30 cellular contexts compared by ENCODE assay signal in genomic region chr4:112370466-112370865, GRCh38.
A peak's percentile ranks its signal among the peaks of the same experiment; 100 is the strongest.
DNase-seq lines count a peak whose midpoint lies in the region; ATAC-seq and TF ChIP-seq lines count a peak whose summit lies in the region.
"Had no signal": no experiment of that assay in that cellular context is flagged by ENCODE, and none has a peak within 500 bp of the region (broad histone marks: within the 10 kb centered on the region; RNA-seq: fewer than 3 reads in every experiment).

No MANE protein-coding gene starts in this region.

- H3K9ac ChIP-seq in mammary epithelial cell (ENCODE audit: insufficient read depth, low read length) = no peak overlapping the region

- TF ChIP-seq CTCF in mammary epithelial cell (conservative IDR thresholded peaks at IDR 0.05 in 1 of 2, IDR thresholded peaks at IDR 0.05 in 1 of 2; ENCODE audit: extremely low read depth in 1 of 2, insufficient read depth in 1 of 2, low read depth in 1 of 2, low read length in 2 of 2) (no peak), GM20000 (IDR thresholded peaks at IDR 0.05; ENCODE audit: extremely low read depth, missing control alignments) (no peak)

- WGBS in mammary epithelial cell (ENCODE audit: low coverage, missing lambda C conversion rate) = 0% methylated on average over 1 of the region's 1 CpG

- H3K79me2 ChIP-seq in mammary epithelial cell (ENCODE audit: insufficient read depth, low read length) = no peaks in the 10 kb centered on the region
- H3K79me2 ChIP-seq: hepatocyte had no signal

- H4K20me1 ChIP-seq in mammary epithelial cell (ENCODE audit: insufficient read depth, low read length) = no peaks in the 10 kb centered on the region

- peak overlapping the region in 1 of 3 experiments; percentile 13 for H3K4me3 ChIP-seq in mammary epithelial cell (replicated peaks in 1 of 3; ENCODE audit: insufficient read depth in 1 of 3, low read depth in 2 of 3, low read length in 3 of 3)
- H3K4me3 ChIP-seq: GM12878, hepatocyte, psoas muscle, sigmoid colon, thoracic aorta, vagina had no signal

- H2AFZ ChIP-seq in mammary epithelial cell (ENCODE audit: low read depth, low read length) = peak overlapping the region; percentile 11
- H2AFZ ChIP-seq: hepatocyte had no signal

- H3K9me3 ChIP-seq in mammary epithelial cell (replicated peaks; ENCODE audit: insufficient read depth, low read length) = no peaks in the 10 kb centered on the region
- H3K9me3 ChIP-seq: vagina had no signal

- ATAC-seq in GM18907 (IDR thresholded peaks at IDR 0.05; ENCODE audit: unreplicated experiment) (no peak), HG03095 (IDR thresholded peaks at IDR 0.05; ENCODE audit: unreplicated experiment) (no peak)
- ATAC-seq: GM12878; left lobe of liver; psoas muscle; SK-N-SH treated with all-trans-retinoic acid at 6 μM for 48 hours; stimulated activated naive CD8-positive, alpha-beta T cell treated with anti-CD3 and anti-CD28 coated beads, Interleukin-15, Interleukin-2, amounts not matched to agents 100 U/mL and 50 U/mL, for 24 hours had no signal

- DNase-seq in COLO829 (ENCODE audit: low spot score) = peak; percentile 49
- DNase-seq in NCI-H2171 (lab: John Stamatoyannopoulos, UW) = peak; percentile 40
- DNase-seq in mammary epithelial cell = peak; percentile 44
- peak; percentile 68 for DNase-seq in foreskin melanocyte
- DNase-seq in GM20000 (ENCODE audit: low spot score) = no peak
- DNase-seq in cerebellar cortex (ENCODE audit: low spot score) = no peak
- DNase-seq: activated CD4-positive, alpha-beta T cell treated with anti-CD3 and anti-CD28 coated beads for 48 hours; activated CD8-positive, alpha-beta memory T cell treated with anti-CD3 and anti-CD28 coated beads for 24 hours; activated effector memory CD4-positive, alpha-beta T cell treated with anti-CD3 and anti-CD28 coated beads, Interleukin-2, amount 50 U/mL, for 16 hours; activated naive CD8-positive, alpha-beta T cell treated with anti-CD3 and anti-CD28 coated beads, Interleukin-2, amount 10 ng/mL, durations not matched to agents 7 days and 5 days; CD4-positive, CD25-positive, alpha-beta regulatory T cell; cerebellar nuclear complex; EL; mesendoderm; NCI-H1105 treated with DMSO at 0.1 percent for 48 hours; NCI-H1930; NCI-H345; occipital lobe; psoas muscle; sigmoid colon; stimulated activated naive CD8-positive, alpha-beta T cell treated with anti-CD3 and anti-CD28 coated beads, Interleukin-15, Interleukin-2, amounts not matched to agents 100 U/mL and 50 U/mL, for 24 hours; T-helper 2 cell had no signal

- BruUV-seq in mammary epithelial cell (replicated peaks; lab: Mats Ljungman, UMichigan) = no TSS peak

- CTCF ChIA-PET in mammary epithelial cell (lab: Charles Lee; ENCODE audit: low non-redundant PET) = no interaction called here

- peak overlapping the region; percentile 20 for H3K27ac ChIP-seq in mammary epithelial cell (ENCODE audit: insufficient read depth, low read depth, low read length)
- H3K27ac ChIP-seq: hepatocyte, psoas muscle, sigmoid colon, thoracic aorta, vagina had no signal

- dilution Hi-C loops in mammary epithelial cell (cut with HindIII; ENCODE audit: low sequenced_read_pairs) = loop anchor here (10.0 kb wide), 1 partner anchor 64 kb away; no protein-coding TSS in a partner anchor

- in situ Hi-C loops in mammary epithelial cell (cut with MboI; ENCODE audit: low sequenced_read_pairs in 2 of 2) = no loop called here

- H3K27me3 ChIP-seq in mammary epithelial cell (ENCODE audit: insufficient read depth, low read length) = no peaks in the 10 kb centered on the region
- H3K27me3 ChIP-seq: hepatocyte, sigmoid colon, vagina had no signal

- no peaks in the 10 kb centered on the region for H3K36me3 ChIP-seq in mammary epithelial cell (ENCODE audit: insufficient read depth, low read length)
- H3K36me3 ChIP-seq: sigmoid colon, thoracic aorta, vagina had no signal

- intact Hi-C loops in mammary epithelial cell (cut with micrococcal nuclease) = no loop called here

- peak overlapping the region; percentile 70 for H3K4me2 ChIP-seq in mammary epithelial cell (ENCODE audit: insufficient read depth, low read depth, low read length)
- H3K4me2 ChIP-seq: hepatocyte had no signal

- H3K4me1 ChIP-seq in mammary epithelial cell (ENCODE audit: insufficient read depth, low read length) = peaks cover 10% of the 10 kb centered on the region
- H3K4me1 ChIP-seq: psoas muscle, sigmoid colon, vagina had no signal

Comparison
In these comparisons a context has a peak if more than half of its experiments do, and no peak if none do; other contexts are left out.
1. DNase-seq: peak in COLO829 (single experiment), NCI-H2171 (single experiment), mammary epithelial cell (single experiment) and foreskin melanocyte (single experiment); none in GM20000 (single experiment) and cerebellar cortex (single experiment).